In genomic region chr17:57412520-57413096, GRCh38 we compare ENCODE assay signal across 2 cellular contexts.
TF ChIP-seq lines count a peak whose summit lies in the region.

No MANE protein-coding gene starts in this region.

TF ChIP-seq in HepG2, 621 proteins besides CTCF, POLR2A, EP300 and RAD21 (continued from another document and continues in another):
- TF ChIP-seq ZNF607 (CRISPR knock-in tag; IDR thresholded peaks at IDR 0.05; ENCODE audit: borderline replicate concordance) (no peak), FOXA3 (CRISPR knock-in tag; IDR thresholded peaks at IDR 0.05) (peak; percentile 1; the same call in 1 of the 2 replicates), ZNF224 (CRISPR knock-in tag; IDR thresholded peaks at IDR 0.05) (no peak), ADNP (CRISPR knock-in tag; IDR thresholded peaks at IDR 0.05) (peak; percentile 59; the same call in 1 of the 2 replicates), ZSCAN31 (CRISPR knock-in tag; IDR thresholded peaks at IDR 0.05; ENCODE audit: low read depth) (no peak), ZNF282 (IDR thresholded peaks at IDR 0.05; ENCODE audit: partially characterized antibody) (no peak), ETV6 (CRISPR knock-in tag; conservative IDR thresholded peaks at IDR 0.05) (no peak), NFRKB (IDR thresholded peaks at IDR 0.05) (no peak), HDAC1 (CRISPR knock-in tag; IDR thresholded peaks at IDR 0.05) (peak; percentile 28; the same call in 1 of the 2 replicates), ZBTB1 (CRISPR knock-in tag; IDR thresholded peaks at IDR 0.05; ENCODE audit: borderline replicate concordance) (no peak), RFX3 (CRISPR knock-in tag; IDR thresholded peaks at IDR 0.05) (no peak)
- TF ChIP-seq, protein P1, sequence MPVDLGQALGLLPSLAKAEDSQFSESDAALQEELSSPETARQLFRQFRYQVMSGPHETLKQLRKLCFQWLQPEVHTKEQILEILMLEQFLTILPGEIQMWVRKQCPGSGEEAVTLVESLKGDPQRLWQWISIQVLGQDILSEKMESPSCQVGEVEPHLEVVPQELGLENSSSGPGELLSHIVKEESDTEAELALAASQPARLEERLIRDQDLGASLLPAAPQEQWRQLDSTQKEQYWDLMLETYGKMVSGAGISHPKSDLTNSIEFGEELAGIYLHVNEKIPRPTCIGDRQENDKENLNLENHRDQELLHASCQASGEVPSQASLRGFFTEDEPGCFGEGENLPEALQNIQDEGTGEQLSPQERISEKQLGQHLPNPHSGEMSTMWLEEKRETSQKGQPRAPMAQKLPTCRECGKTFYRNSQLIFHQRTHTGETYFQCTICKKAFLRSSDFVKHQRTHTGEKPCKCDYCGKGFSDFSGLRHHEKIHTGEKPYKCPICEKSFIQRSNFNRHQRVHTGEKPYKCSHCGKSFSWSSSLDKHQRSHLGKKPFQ (CRISPR knock-in tag; IDR thresholded peaks at IDR 0.05; ENCODE audit: insufficient replicate concordance), result no peak
- TF ChIP-seq, protein P2, sequence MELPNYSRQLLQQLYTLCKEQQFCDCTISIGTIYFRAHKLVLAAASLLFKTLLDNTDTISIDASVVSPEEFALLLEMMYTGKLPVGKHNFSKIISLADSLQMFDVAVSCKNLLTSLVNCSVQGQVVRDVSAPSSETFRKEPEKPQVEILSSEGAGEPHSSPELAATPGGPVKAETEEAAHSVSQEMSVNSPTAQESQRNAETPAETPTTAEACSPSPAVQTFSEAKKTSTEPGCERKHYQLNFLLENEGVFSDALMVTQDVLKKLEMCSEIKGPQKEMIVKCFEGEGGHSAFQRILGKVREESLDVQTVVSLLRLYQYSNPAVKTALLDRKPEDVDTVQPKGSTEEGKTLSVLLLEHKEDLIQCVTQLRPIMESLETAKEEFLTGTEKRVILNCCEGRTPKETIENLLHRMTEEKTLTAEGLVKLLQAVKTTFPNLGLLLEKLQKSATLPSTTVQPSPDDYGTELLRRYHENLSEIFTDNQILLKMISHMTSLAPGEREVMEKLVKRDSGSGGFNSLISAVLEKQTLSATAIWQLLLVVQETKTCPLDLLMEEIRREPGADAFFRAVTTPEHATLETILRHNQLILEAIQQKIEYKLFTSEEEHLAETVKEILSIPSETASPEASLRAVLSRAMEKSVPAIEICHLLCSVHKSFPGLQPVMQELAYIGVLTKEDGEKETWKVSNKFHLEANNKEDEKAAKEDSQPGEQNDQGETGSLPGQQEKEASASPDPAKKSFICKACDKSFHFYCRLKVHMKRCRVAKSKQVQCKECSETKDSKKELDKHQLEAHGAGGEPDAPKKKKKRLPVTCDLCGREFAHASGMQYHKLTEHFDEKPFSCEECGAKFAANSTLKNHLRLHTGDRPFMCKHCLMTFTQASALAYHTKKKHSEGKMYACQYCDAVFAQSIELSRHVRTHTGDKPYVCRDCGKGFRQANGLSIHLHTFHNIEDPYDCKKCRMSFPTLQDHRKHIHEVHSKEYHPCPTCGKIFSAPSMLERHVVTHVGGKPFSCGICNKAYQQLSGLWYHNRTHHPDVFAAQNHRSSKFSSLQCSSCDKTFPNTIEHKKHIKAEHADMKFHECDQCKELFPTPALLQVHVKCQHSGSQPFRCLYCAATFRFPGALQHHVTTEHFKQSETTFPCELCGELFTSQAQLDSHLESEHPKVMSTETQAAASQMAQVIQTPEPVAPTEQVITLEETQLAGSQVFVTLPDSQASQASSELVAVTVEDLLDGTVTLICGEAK (IDR thresholded peaks at IDR 0.05), result peak; percentile 69
- TF ChIP-seq, protein P2 (CRISPR knock-in tag; IDR thresholded peaks at IDR 0.05), result peak; percentile 97
- TF ChIP-seq, protein P3, sequence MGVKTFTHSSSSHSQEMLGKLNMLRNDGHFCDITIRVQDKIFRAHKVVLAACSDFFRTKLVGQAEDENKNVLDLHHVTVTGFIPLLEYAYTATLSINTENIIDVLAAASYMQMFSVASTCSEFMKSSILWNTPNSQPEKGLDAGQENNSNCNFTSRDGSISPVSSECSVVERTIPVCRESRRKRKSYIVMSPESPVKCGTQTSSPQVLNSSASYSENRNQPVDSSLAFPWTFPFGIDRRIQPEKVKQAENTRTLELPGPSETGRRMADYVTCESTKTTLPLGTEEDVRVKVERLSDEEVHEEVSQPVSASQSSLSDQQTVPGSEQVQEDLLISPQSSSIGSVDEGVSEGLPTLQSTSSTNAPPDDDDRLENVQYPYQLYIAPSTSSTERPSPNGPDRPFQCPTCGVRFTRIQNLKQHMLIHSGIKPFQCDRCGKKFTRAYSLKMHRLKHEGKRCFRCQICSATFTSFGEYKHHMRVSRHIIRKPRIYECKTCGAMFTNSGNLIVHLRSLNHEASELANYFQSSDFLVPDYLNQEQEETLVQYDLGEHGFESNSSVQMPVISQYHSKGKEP (CRISPR knock-in tag; IDR thresholded peaks at IDR 0.05), result no peak

TF ChIP-seq in K562, 482 proteins besides CTCF, POLR2A, EP300 and RAD21 (continued from another document):
- TF ChIP-seq, protein P2 (IDR thresholded peaks at IDR 0.05), result peak; percentile 84
- TF ChIP-seq, protein P2 (CRISPR knock-in tag; IDR thresholded peaks at IDR 0.05), result peak; percentile 64; the same call in 1 of the 2 replicates
- no peak for TF ChIP-seq TFE3 (CRISPR knock-in tag; IDR thresholded peaks at IDR 0.05)
TF ChIP-seq in K562: peak in this region for 3.
